In the genomic region with DNA sequence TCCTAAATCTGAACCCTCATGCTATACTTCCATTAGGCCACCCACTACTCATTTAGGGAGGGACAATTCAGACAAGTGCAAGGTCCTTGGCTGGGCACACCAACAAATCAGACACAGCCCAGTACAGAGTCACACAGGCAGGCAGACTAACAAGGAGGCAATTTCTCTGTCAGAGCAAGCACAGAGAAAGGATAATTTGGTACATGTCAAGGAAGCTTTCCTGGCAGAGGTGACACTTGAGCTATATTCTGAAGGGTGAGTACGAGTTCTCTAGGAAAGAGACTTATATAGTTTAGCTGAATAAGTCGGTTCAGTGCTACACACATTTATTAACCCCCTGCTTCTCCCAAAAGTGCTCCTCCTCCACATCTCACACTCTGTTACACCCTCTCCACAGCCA, we compare ENCODE assay signal across 20 cellular contexts.
DNase-seq lines count a peak whose midpoint lies in the region; ATAC-seq and TF ChIP-seq lines count a peak whose summit lies in the region.
"Had no signal": no experiment of that assay in that cellular context is flagged by ENCODE, and none has a peak within 500 bp of the region (broad histone marks: within the 10 kb centered on the region; RNA-seq: fewer than 3 reads in every experiment).

No MANE protein-coding gene starts in this region.

- H3K27ac ChIP-seq in A673 (ENCODE audit: low read depth, low read length, poor library complexity, severe bottlenecking) (peak overlapping the region; percentile 27), Karpas-422 (ENCODE audit: low read length) (no peak overlapping the region), caudate nucleus (ENCODE audit: low read depth, low read length) (no peak overlapping the region)
- H3K27ac ChIP-seq: GM23248 had no signal

- no peaks in the 10 kb centered on the region for H3K36me3 ChIP-seq in A673 (ENCODE audit: insufficient read depth, low read length, poor library complexity, severe bottlenecking)
- H3K36me3 ChIP-seq in Karpas-422 (ENCODE audit: insufficient read depth, low read length) = no peaks in the 10 kb centered on the region
- H3K36me3 ChIP-seq: BE2C had no signal

- H3K4me2 ChIP-seq in Karpas-422 (ENCODE audit: low read depth, low read length, poor library complexity, severe bottlenecking) = no peak overlapping the region

- ATAC-seq in GM21737 (IDR thresholded peaks at IDR 0.05; ENCODE audit: unreplicated experiment) = no peak
- ATAC-seq: GM12878 had no signal

- no peak overlapping the region for H3K9ac ChIP-seq in Karpas-422 (ENCODE audit: low read length)
- H3K9ac ChIP-seq: GM23248 had no signal

- no peaks in the 10 kb centered on the region for H4K20me1 ChIP-seq in Karpas-422 (ENCODE audit: insufficient read depth, low read depth, low read length)

- intact Hi-C loops in A673 (cut with micrococcal nuclease; ENCODE audit: unreplicated experiment) = no loop called here

- BruUV-seq in A673 (replicated peaks; lab: Mats Ljungman, UMichigan) = no TSS peak

- H2AFZ ChIP-seq in Karpas-422 (ENCODE audit: low read length) = peak overlapping the region; percentile 51; the same call in 1 of the 2 replicates
- H2AFZ ChIP-seq: GM23248 had no signal

- DNase-seq in A673 (ENCODE audit: low spot score) (no peak), Karpas-422 (no peak), left kidney (ENCODE audit: low read depth, low spot score) (peak; percentile 8), retina (peak; percentile 9), caudate nucleus (lab: John Stamatoyannopoulos, UW) (no peak)
- no peak for DNase-seq in activated T-cell treated with anti-CD3 and anti-CD28 coated beads, Interleukin-2, amount 50 U/mL, for 1 hour
- DNase-seq: 8988T; BE2C; C1 segment of cervical spinal cord; CD4-positive, CD25-positive, alpha-beta regulatory T cell; CD8-positive, alpha-beta memory T cell; COR-L47; DMS 273 treated with DMSO at 0.1 percent for 48 hours; DMS53; EL; GM23248; H7; IMR-90 had no signal

- H3K4me3 ChIP-seq in A673 (ENCODE audit: low read depth, low read length, poor library complexity, severe bottlenecking) (no peak overlapping the region), Karpas-422 (ENCODE audit: low read length) (no peak overlapping the region)
- H3K4me3 ChIP-seq: GM12878, GM23248 had no signal

- H3K27me3 ChIP-seq in A673 (replicated peaks; ENCODE audit: insufficient read depth, low read depth, low read length, poor library complexity) (no peaks in the 10 kb centered on the region), Karpas-422 (ENCODE audit: low read length) (no peaks in the 10 kb centered on the region)
- H3K27me3 ChIP-seq: BE2C had no signal

- H3K79me2 ChIP-seq in Karpas-422 (ENCODE audit: low read length) = no peaks in the 10 kb centered on the region

- POLR2A ChIA-PET in A673 (lab: Charles Lee; ENCODE audit: low non-redundant PET) = interaction anchor here (1.4 kb wide), 1 partner anchor 386 kb away, joined by 4 read pairs; no protein-coding TSS in a partner anchor

- CTCF ChIA-PET in A673 (lab: Charles Lee) = interaction anchor here (0.6 kb wide), 1 partner anchor 209 kb away, joined by 4 read pairs; no protein-coding TSS in a partner anchor

- peaks cover 23% of the 10 kb centered on the region for H3K4me1 ChIP-seq in A673 (ENCODE audit: insufficient read depth, low read length, poor library complexity, severe bottlenecking)
- peaks cover 11% of the 10 kb centered on the region for H3K4me1 ChIP-seq in Karpas-422 (ENCODE audit: low read length)
- H3K4me1 ChIP-seq: BE2C had no signal

- H3K9me3 ChIP-seq in A673 (ENCODE audit: low read depth, low read length, poor library complexity, severe bottlenecking) (no peaks in the 10 kb centered on the region), Karpas-422 (ENCODE audit: low read length) (no peaks in the 10 kb centered on the region)
- H3K9me3 ChIP-seq: BE2C had no signal

- no peaks in the 10 kb centered on the region; the same call in 1 of the 2 replicates for H3K9me2 ChIP-seq in Karpas-422 (replicated peaks; ENCODE audit: insufficient read depth, low read length)

- no peak for TF ChIP-seq CTCF in A673 (conservative IDR thresholded peaks at IDR 0.05; ENCODE audit: low read depth, low read length)

Comparison
In these comparisons a context has a peak if more than half of its experiments do, and no peak if none do; other contexts are left out.
1. DNase-seq: peak in left kidney (single experiment) and retina (single experiment); none in A673 (single experiment), Karpas-422 (single experiment), activated T-cell treated with anti-CD3 and anti-CD28 coated beads, Interleukin-2, amount 50 U/mL, for 1 hour (single experiment) and caudate nucleus (0 of 61).